Comparison of ENCODE assay signal across 9 cellular contexts in genomic region chr16:4358831-4359561, GRCh38. TPM values are rescaled to one million over a fixed set of nuclear protein-coding genes. Genes with fewer than 3 reads are reported as not detected.
DNase-seq lines count a peak whose midpoint lies in the region; ATAC-seq and TF ChIP-seq lines count a peak whose summit lies in the region.
"Had no signal": no experiment of that assay in that cellular context is flagged by ENCODE, and none has a peak within 500 bp of the region (broad histone marks: within the 10 kb centered on the region; RNA-seq: fewer than 3 reads in every experiment).

No MANE protein-coding gene starts in this region.

- intact Hi-C loops in PC-3 (cut with micrococcal nuclease) (loop anchor here (2.0 kb wide), 1 partner anchor 44 kb away; no protein-coding TSS in a partner anchor), sigmoid colon (cut with DNase I) (loop anchor here (1.0 kb wide), 1 partner anchor 43 kb away; no protein-coding TSS in a partner anchor)

- BruUV-seq in PC-3 (replicated peaks; lab: Mats Ljungman, UMichigan), result no TSS peak

- H3K4me3 ChIP-seq in PC-3 (ENCODE audit: low read length) (no peak overlapping the region), sigmoid colon (no peak overlapping the region)

- no peak overlapping the region for H2AFZ ChIP-seq in PC-3 (ENCODE audit: low read length)

- CTCF ChIA-PET in PC-3 (lab: Charles Lee), result interaction anchor here (0.6 kb wide), 1 partner anchor 146 kb away, joined by 3 read pairs; no protein-coding TSS in a partner anchor

- H3K9me3 ChIP-seq in PC-3 (ENCODE audit: low read length) (no peaks in the 10 kb centered on the region), sigmoid colon (no peaks in the 10 kb centered on the region)

- TF ChIP-seq EP300 in sigmoid colon (IDR thresholded peaks at IDR 0.05), result no peak

- 58 to 63% methylated on average over 19 of the region's 19 CpGs for WGBS in sigmoid colon, 2 donors

- no peaks in the 10 kb centered on the region for H3F3A ChIP-seq in PC-3 (ENCODE audit: low read length, unreplicated experiment)

- H3K27ac ChIP-seq in PC-3 (ENCODE audit: low read length) (no peak overlapping the region), sigmoid colon (no peak overlapping the region)

- no peaks in the 10 kb centered on the region for H3K79me2 ChIP-seq in PC-3 (ENCODE audit: low read length)

- no peak overlapping the region for H3K9ac ChIP-seq in PC-3 (ENCODE audit: low read length)

- peak; percentile 62 for ATAC-seq in PC-3
- no peak for ATAC-seq in GM21367 (IDR thresholded peaks at IDR 0.05; ENCODE audit: unreplicated experiment)
- no peak for ATAC-seq in HG03175 (IDR thresholded peaks at IDR 0.05; ENCODE audit: unreplicated experiment)
- no peak for ATAC-seq in HG03565 (IDR thresholded peaks at IDR 0.05; ENCODE audit: unreplicated experiment)

- TF ChIP-seq POLR2A in sigmoid colon (IDR thresholded peaks at IDR 0.05), result no peak

- POLR2A ChIA-PET in PC-3 (lab: Charles Lee; ENCODE audit: unreplicated experiment), result no interaction called here

- H3K9me2 ChIP-seq in PC-3 (replicated peaks; ENCODE audit: low read length), result no peaks in the 10 kb centered on the region

- H3K27me3 ChIP-seq in PC-3 (ENCODE audit: low read length) (no peaks in the 10 kb centered on the region), sigmoid colon (no peaks in the 10 kb centered on the region)

- DNase-seq in PC-3 (peak; percentile 52), glomerular visceral epithelial cell (ENCODE audit: extremely low spot score) (peak; percentile 36), sigmoid colon (peak; percentile 84)
- DNase-seq in activated T-helper 1 cell treated with anti-CD3 and anti-CD28 coated beads, Interleukin-2, amount 50 U/mL, for 16 hours (ENCODE audit: low read depth in 1 of 2, low spot score in 1 of 2), result peak; percentile 49 to 61

- TF ChIP-seq CTCF in GM12872 (IDR thresholded peaks at IDR 0.05; ENCODE audit: insufficient read depth, low read depth, low read length) (peak; percentile 91), PC-3 (conservative IDR thresholded peaks at IDR 0.05; ENCODE audit: low read depth, low read length) (peak; percentile 91), sigmoid colon (IDR thresholded peaks at IDR 0.05) (peak; percentile 92 to 99 (median 98))

- H3K36me3 ChIP-seq in PC-3 (ENCODE audit: low read depth, low read length) (no peaks in the 10 kb centered on the region), sigmoid colon (peaks cover 0 to 50% (median 20%) of the 10 kb centered on the region in 4 donors)

- H3K4me2 ChIP-seq in PC-3 (ENCODE audit: low read length), result no peak overlapping the region

- no peaks in the 10 kb centered on the region for H3K4me1 ChIP-seq in PC-3 (ENCODE audit: insufficient read depth, low read length)
- H3K4me1 ChIP-seq in sigmoid colon, result peaks cover 0 to 4% (median 0%) of the 10 kb centered on the region in 4 donors

- no peaks in the 10 kb centered on the region for H4K20me1 ChIP-seq in PC-3 (ENCODE audit: low read length)

RNA-seq across cellular contexts. Expression of gene PAM16, which starts 7.9 kb away (rescaled TPM):
- 91.2 and 95.5 TPM in 2 replicates for total RNA-seq in PC-3 (2014; rRNA removed)
- 10 to 100 TPM; 36.7 to 52.7 (median 43.6) TPM for total RNA-seq in sigmoid colon
- 10 to 100 TPM; 36.0 to 57.0 (median 49.0) TPM for polyA plus RNA-seq in sigmoid colon

RNA-seq across cellular contexts. Expression of gene VASN, which starts 12.7 kb away (rescaled TPM):
- total RNA-seq in PC-3 (2014; rRNA removed), result 12.2 and 13.6 TPM in 2 replicates
- total RNA-seq in sigmoid colon, result 10 to 100 TPM in 1 of 4 donors, 1 to 10 TPM in 3; 7.1 to 10.2 (median 8.3) TPM
- polyA plus RNA-seq in sigmoid colon, result 1 to 10 TPM in 2 of 3 donors, under 1 TPM in 1; 0.46 to 4.2 (median 2.4) TPM
- total RNA-seq: T-helper 2 cell treated with Interferon-gamma antibody and Interleukin-4, amounts not matched to agents 100 ng/mL and 5 ng/mL, for 36 hours had no signal

RNA-seq across cellular contexts. Expression of gene GLIS2, which starts 43.1 kb away (rescaled TPM):
- total RNA-seq in PC-3 (2014; rRNA removed), result 2.1 and 5.9 TPM in 2 replicates
- 10 to 100 TPM in 1 of 4 donors, 1 to 10 TPM in 3; 5.4 to 11.9 (median 5.7) TPM for total RNA-seq in sigmoid colon
- 1 to 10 TPM in 2 of 3 donors, under 1 TPM in 1; 0.69 to 4.0 (median 1.8) TPM for polyA plus RNA-seq in sigmoid colon

RNA-seq across cellular contexts. Expression of gene CORO7, which starts 57.4 kb away (rescaled TPM):
- total RNA-seq in PC-3 (2014; rRNA removed), result 14.1 and 14.3 TPM in 2 replicates
- 10 to 100 TPM; 10.0 to 34.6 (median 19.1) TPM for total RNA-seq in sigmoid colon
- polyA plus RNA-seq in sigmoid colon, result 10 to 100 TPM; 10.8 to 43.4 (median 12.5) TPM
